8 cellular contexts compared by ENCODE assay signal in genomic region chr6:153947817-153948447, GRCh38.
DNase-seq lines count a peak whose midpoint lies in the region; ATAC-seq and TF ChIP-seq lines count a peak whose summit lies in the region.

No MANE protein-coding gene starts in this region.

- H3K27ac Mint-ChIP-seq in GM23338: peak overlapping the region; percentile 89; the same call in 1 of the 2 replicates

- H3K27me3 Mint-ChIP-seq in GM23338 (ENCODE audit: insufficient read depth, low read depth, poor library complexity): no peaks in the 10 kb centered on the region

- no peak overlapping the region for H3K4ac ChIP-seq in trophoblast cell (ENCODE audit: low read depth, low read length)

- H3K79me2 ChIP-seq in GM23338 (replicated peaks; ENCODE audit: insufficient read depth) (no peaks in the 10 kb centered on the region), OCI-LY1 (ENCODE audit: insufficient read depth, low read length) (no peaks in the 10 kb centered on the region), trophoblast cell (ENCODE audit: control insufficient read depth, insufficient read depth, low read length, poor library complexity) (no peaks in the 10 kb centered on the region)

- no peak overlapping the region for H3K4me3 Mint-ChIP-seq in GM23338

- H2AFZ ChIP-seq in GM23338 (peak overlapping the region; percentile 90; the same call in 1 of the 2 replicates), OCI-LY1 (ENCODE audit: low read length) (no peak overlapping the region), trophoblast cell (ENCODE audit: insufficient read depth, low read length, poor library complexity) (no peak overlapping the region)

- H3K36me3 Mint-ChIP-seq in GM23338 (ENCODE audit: low read depth): no peaks in the 10 kb centered on the region

- no peaks in the 10 kb centered on the region for H3K9me2 ChIP-seq in GM23338 (ENCODE audit: insufficient read depth)
- no peaks in the 10 kb centered on the region for H3K9me2 ChIP-seq in OCI-LY1 (ENCODE audit: low read depth, low read length)

- H4K91ac ChIP-seq in trophoblast cell (ENCODE audit: low read depth, low read length): no peak overlapping the region

- H3K4me3 ChIP-seq in GM23338 (no peak overlapping the region), OCI-LY1 (ENCODE audit: low read depth, low read length, poor library complexity, severe bottlenecking) (no peak overlapping the region), epithelial cell of esophagus (ENCODE audit: low read length) (no peak overlapping the region), trophoblast cell (ENCODE audit: low read depth, low read length) (no peak overlapping the region)

- no peak overlapping the region for H2AK5ac ChIP-seq in trophoblast cell (ENCODE audit: low read length)

- H3K4me1 ChIP-seq in GM23338 (ENCODE audit: insufficient read depth) (peaks cover 12% of the 10 kb centered on the region), OCI-LY1 (ENCODE audit: insufficient read depth, low read length, severe bottlenecking) (no peaks in the 10 kb centered on the region), trophoblast cell (ENCODE audit: control insufficient read depth in 1 of 2, insufficient read depth in 2 of 2, low read length in 2 of 2) (no peaks in the 10 kb centered on the region)

- no peak overlapping the region for H4K8ac ChIP-seq in trophoblast cell (ENCODE audit: low read depth, low read length)

- H3K4me2 ChIP-seq in GM23338 (no peak overlapping the region), OCI-LY1 (ENCODE audit: low read length) (no peak overlapping the region), trophoblast cell (ENCODE audit: low read length) (no peak overlapping the region)

- no peak overlapping the region for H3K14ac ChIP-seq in trophoblast cell (ENCODE audit: low read length)

- no peaks in the 10 kb centered on the region for H3K27me3 ChIP-seq in GM23338 (ENCODE audit: insufficient read depth)
- no peaks in the 10 kb centered on the region for H3K27me3 ChIP-seq in OCI-LY1 (ENCODE audit: insufficient read depth, low read length)
- H3K27me3 ChIP-seq in trophoblast cell (ENCODE audit: insufficient read depth, low read length): no peaks in the 10 kb centered on the region

- H3K9me3 ChIP-seq in OCI-LY1 (ENCODE audit: low read length) (no peaks in the 10 kb centered on the region), trophoblast cell (ENCODE audit: insufficient read depth, low read depth, low read length) (no peaks in the 10 kb centered on the region)

- WGBS in trophoblast cell (ENCODE audit: extremely low coverage, insufficient coverage, insufficient read length): no CpG with 5 or more reads among the region's 5 CpGs

- H4K12ac ChIP-seq in trophoblast cell (ENCODE audit: low read depth, low read length): no peak overlapping the region

- H4K20me1 ChIP-seq in GM23338 (replicated peaks; ENCODE audit: insufficient read depth) (no peaks in the 10 kb centered on the region), OCI-LY1 (ENCODE audit: insufficient read depth, low read length) (no peaks in the 10 kb centered on the region)

- H3K36me3 ChIP-seq in GM23338 (ENCODE audit: insufficient read depth) (no peaks in the 10 kb centered on the region), OCI-LY1 (ENCODE audit: insufficient read depth, low read length) (no peaks in the 10 kb centered on the region), trophoblast cell (ENCODE audit: control insufficient read depth in 1 of 2, insufficient read depth in 2 of 2, low read length in 2 of 2) (no peaks in the 10 kb centered on the region)

- H3K4me1 Mint-ChIP-seq in GM23338: peaks cover 16% of the 10 kb centered on the region; the same call in 2 of the 3 replicates

- H3K27ac ChIP-seq in GM23338 (ENCODE audit: low read depth) (no peak overlapping the region), OCI-LY1 (ENCODE audit: low read depth, low read length, poor library complexity, severe bottlenecking) (no peak overlapping the region), trophoblast cell (ENCODE audit: low read depth, low read length) (no peak overlapping the region)

- no peak overlapping the region for H3K9ac ChIP-seq in OCI-LY1 (ENCODE audit: low read length)
- H3K9ac ChIP-seq in trophoblast cell (ENCODE audit: low read length): no peak overlapping the region

- H3K9me3 Mint-ChIP-seq in GM23338: no peaks in the 10 kb centered on the region

- H2BK120ac ChIP-seq in trophoblast cell (ENCODE audit: insufficient read depth, low read length, poor library complexity): no peak overlapping the region

- H3K18ac ChIP-seq in trophoblast cell (ENCODE audit: low read length): no peak overlapping the region

- TF ChIP-seq CTCF in GM23338 (conservative IDR thresholded peaks at IDR 0.05; ENCODE audit: low read depth in 2 of 2) (peak; percentile 94 to 99), OCI-LY1 (IDR thresholded peaks at IDR 0.05; ENCODE audit: low read length) (peak; percentile 93), epithelial cell of esophagus (IDR thresholded peaks at IDR 0.05; ENCODE audit: insufficient read depth, low read depth, low read length, missing control alignments) (peak; percentile 98)

- DNase-seq in activated CD4-positive, alpha-beta T cell treated with anti-CD3 and anti-CD28 coated beads for 48 hours: peak; percentile 13
- DNase-seq in activated CD4-positive, alpha-beta T cell treated with anti-CD3 and anti-CD28 coated beads for 1 hour: no peak
- DNase-seq in GM23338 (ENCODE audit: low spot score) (peak; percentile 72), epithelial cell of esophagus (ENCODE audit: low read depth) (peak; percentile 46), trophoblast cell (peak; percentile 2 to 51), ureter (ENCODE audit: low spot score) (no peak), HuH-7.5 (ENCODE audit: low spot score) (no peak)

- no peak overlapping the region for H2BK12ac ChIP-seq in trophoblast cell (ENCODE audit: low read length)

- peak; percentile 79 for ATAC-seq in GM23338

- no peaks in the 10 kb centered on the region for H3K79me1 ChIP-seq in trophoblast cell (ENCODE audit: low read length)

- H3K23ac ChIP-seq in trophoblast cell (ENCODE audit: low read length): no peak overlapping the region

- H3F3A ChIP-seq in GM23338 (replicated peaks; ENCODE audit: low read depth) (no peaks in the 10 kb centered on the region), OCI-LY1 (ENCODE audit: insufficient read depth, low read length) (no peaks in the 10 kb centered on the region)

- no peak overlapping the region for H2BK5ac ChIP-seq in trophoblast cell (ENCODE audit: low read depth, low read length, poor library complexity)

TF ChIP-seq in GM23338, 12 proteins besides CTCF, POLR2A, EP300 and RAD21 (continues in another document):
- TF ChIP-seq NANOG (IDR thresholded peaks at IDR 0.05; ENCODE audit: borderline replicate concordance): no peak
- no peak for TF ChIP-seq ETS1 (IDR thresholded peaks at IDR 0.05)
- no peak for TF ChIP-seq EZH2 (IDR thresholded peaks at IDR 0.05; ENCODE audit: low read depth, unreplicated experiment)

Comparison
In these comparisons a context has a peak if more than half of its experiments do, and no peak if none do; other contexts are left out.
1. DNase-seq: peak in activated CD4-positive, alpha-beta T cell treated with anti-CD3 and anti-CD28 coated beads for 48 hours (single experiment), GM23338 (single experiment), epithelial cell of esophagus (single experiment) and trophoblast cell (2 of 2); none in activated CD4-positive, alpha-beta T cell treated with anti-CD3 and anti-CD28 coated beads for 1 hour (single experiment), ureter (single experiment) and HuH-7.5 (single experiment).
2. Peak in every context shown above with its lines, with median percentiles within 50 percentile points of each other: CTCF ChIP-seq.